8 cellular contexts compared by ENCODE assay signal in genomic region chr14:100025111-100025510, GRCh38. TPM values are rescaled to one million over a fixed set of nuclear protein-coding genes. Genes with fewer than 3 reads are reported as not detected.
DNase-seq lines count a peak whose midpoint lies in the region; ATAC-seq and TF ChIP-seq lines count a peak whose summit lies in the region.

No MANE protein-coding gene starts in this region.

- no peaks in the 10 kb centered on the region for H3K36me3 ChIP-seq in testis (ENCODE audit: low read depth, missing control alignments)

- no peak overlapping the region for H3K4me3 ChIP-seq in testis

- peaks cover under 1% of the 10 kb centered on the region for H3K4me1 ChIP-seq in testis

- no peak overlapping the region for H3K27ac ChIP-seq in testis

- no peak overlapping the region for H3K4me3 Mint-ChIP-seq in activated CD4-positive, alpha-beta memory T cell treated with anti-CD3 and anti-CD28 coated beads for 36 hours

- no peaks in the 10 kb centered on the region for H3K9me3 ChIP-seq in testis

- ATAC-seq in GM18498 (IDR thresholded peaks at IDR 0.05; ENCODE audit: unreplicated experiment) (peak; percentile 72), HG03159 (IDR thresholded peaks at IDR 0.05; ENCODE audit: unreplicated experiment) (no peak), HG03520 (IDR thresholded peaks at IDR 0.05; ENCODE audit: unreplicated experiment) (no peak)

- intact Hi-C loops in activated CD4-positive, alpha-beta memory T cell treated with anti-CD3 and anti-CD28 coated beads for 36 hours (cut with micrococcal nuclease), result loop anchor here (1.0 kb wide), 1 partner anchor 43 kb away; no protein-coding TSS in a partner anchor
- intact Hi-C loops in testis (cut with DNase I; ENCODE audit: low total_unique reads), result no loop called here

- no peak overlapping the region for H3K27ac Mint-ChIP-seq in activated CD4-positive, alpha-beta memory T cell treated with anti-CD3 and anti-CD28 coated beads for 36 hours

- no peaks in the 10 kb centered on the region for H3K9me3 Mint-ChIP-seq in activated CD4-positive, alpha-beta memory T cell treated with anti-CD3 and anti-CD28 coated beads for 36 hours

- TF ChIP-seq CTCF in LNCAP (IDR thresholded peaks at IDR 0.05) (peak; percentile 44; the same call in 1 of the 2 replicates), testis (IDR thresholded peaks at IDR 0.05) (no peak)

- WGBS in testis, 2 donors, result 61 to 65% methylated on average over 1 of the region's 1 CpG

- no peaks in the 10 kb centered on the region for H3K27me3 ChIP-seq in testis

- DNase-seq in A172 (ENCODE audit: low spot score), result peak; percentile 13
- peak; percentile 45 for DNase-seq in activated CD4-positive, alpha-beta memory T cell treated with anti-CD3 and anti-CD28 coated beads for 36 hours
- peak; percentile 40 for DNase-seq in iPS DF 19.7 (ENCODE audit: low read depth, low spot score)
- DNase-seq in testis, result peak; percentile 30

- CTCF ChIA-PET in activated CD4-positive, alpha-beta memory T cell treated with anti-CD3 and anti-CD28 coated beads for 36 hours (lab: Charles Lee), result interaction anchor here (0.8 to 1.8 kb wide), 7 partner anchors 11 to 168 kb away, joined by 3 to 7 read pairs (median 3); no protein-coding TSS in a partner anchor

- POLR2A ChIA-PET in activated CD4-positive, alpha-beta memory T cell treated with anti-CD3 and anti-CD28 coated beads for 36 hours (lab: Charles Lee), result no interaction called here

- peaks cover 9% of the 10 kb centered on the region for H3K4me1 Mint-ChIP-seq in activated CD4-positive, alpha-beta memory T cell treated with anti-CD3 and anti-CD28 coated beads for 36 hours (ENCODE audit: low read depth)

- TF ChIP-seq POLR2A in testis (IDR thresholded peaks at IDR 0.05), result no peak

- H3K27me3 Mint-ChIP-seq in activated CD4-positive, alpha-beta memory T cell treated with anti-CD3 and anti-CD28 coated beads for 36 hours, result no peaks in the 10 kb centered on the region

- H3K36me3 Mint-ChIP-seq in activated CD4-positive, alpha-beta memory T cell treated with anti-CD3 and anti-CD28 coated beads for 36 hours, result no peaks in the 10 kb centered on the region

RNA-seq across cellular contexts. Expression of gene EVL, which starts 40.1 kb away (rescaled TPM):
- total RNA-seq in A172 (2014; rRNA removed; shearing (Covaris generic)), result 9.5 and 12.4 TPM in 2 replicates
- total RNA-seq in activated CD4-positive, alpha-beta memory T cell treated with anti-CD3 and anti-CD28 coated beads for 36 hours, result 100 to 1,000 TPM; 174 to 180 TPM
- 10 to 100 TPM; 91.7 to 96.8 TPM for total RNA-seq in testis
- polyA plus RNA-seq in testis (ENCODE audit: insufficient read depth, low read depth, low replicate concordance), result 87.4 TPM
